9 cellular contexts compared by ENCODE assay signal in the genomic region with DNA sequence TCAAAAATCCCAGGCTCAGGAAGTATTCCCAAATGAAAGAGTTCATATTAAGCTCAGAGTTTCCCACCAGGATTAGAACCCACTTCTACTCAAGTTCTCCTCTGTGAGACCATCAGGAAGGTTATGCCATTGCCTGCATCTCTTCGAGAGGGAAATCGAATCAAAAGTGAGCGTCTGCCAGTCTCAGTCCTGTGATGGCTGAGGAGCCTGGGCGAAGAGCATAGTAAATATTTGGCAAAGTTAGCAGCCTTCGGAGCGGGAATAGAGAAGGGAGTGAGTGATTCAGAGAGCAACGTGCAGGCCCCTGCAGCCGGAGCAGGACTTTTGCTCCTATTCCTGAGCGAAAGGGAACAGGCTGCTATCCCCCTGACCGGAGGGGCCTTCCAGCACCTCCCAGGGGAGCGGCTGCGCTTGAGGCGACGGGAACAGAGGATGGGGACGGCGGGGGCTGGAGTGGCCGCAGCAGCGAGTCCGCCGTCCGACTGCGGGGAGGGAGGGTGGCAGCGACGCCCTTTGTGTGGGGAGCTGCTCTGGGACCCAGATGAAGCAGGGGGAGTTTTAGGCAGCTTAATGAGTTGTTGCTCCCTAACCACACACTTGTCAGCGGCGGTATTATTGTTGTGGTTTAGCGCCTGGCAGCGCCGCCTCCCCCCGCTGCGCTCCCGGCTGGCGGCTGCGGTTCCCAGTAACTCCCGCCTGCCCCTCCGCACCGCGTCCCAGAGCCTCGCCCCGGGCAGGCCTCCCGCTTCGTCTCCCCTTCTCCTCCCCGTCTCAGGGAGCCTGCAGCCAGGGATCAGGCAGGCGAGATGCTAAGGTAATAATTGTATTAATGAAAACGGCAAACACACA. TPM values are rescaled to one million over a fixed set of nuclear protein-coding genes. Genes with fewer than 3 reads are reported as not detected.
DNase-seq lines count a peak whose midpoint lies in the region; ATAC-seq, FAIRE-seq and TF ChIP-seq lines count a peak whose summit lies in the region.
"Had no signal": no experiment of that assay in that cellular context is flagged by ENCODE, and none has a peak within 500 bp of the region (broad histone marks: within the 10 kb centered on the region; RNA-seq: fewer than 3 reads in every experiment).

No MANE protein-coding gene starts in this region.

- ATAC-seq in Right ventricle myocardium inferior = peak; percentile 57
- ATAC-seq in K562 = no peak; the same call in 1 of the 3 replicates
- ATAC-seq in GM18858 (IDR thresholded peaks at IDR 0.05; ENCODE audit: unreplicated experiment) = no peak

- no peak overlapping the region for H3K27ac ChIP-seq in K562 (ENCODE audit: extremely low read depth, low read depth, low read length)

- no peak for TF ChIP-seq CTCF in K562 (IDR thresholded peaks at IDR 0.05 in 2 of 3, conservative IDR thresholded peaks at IDR 0.05 in 1 of 3; ENCODE audit: insufficient read depth in 2 of 3, low read depth in 1 of 3, low read length in 3 of 3)

- no peak overlapping the region for H3K27ac Mint-ChIP-seq in immature natural killer cell

- peaks cover 10 to 14% of the 10 kb centered on the region in 2 donors for H3K4me1 Mint-ChIP-seq in immature natural killer cell

- no peak overlapping the region for H2AFZ ChIP-seq in K562 (ENCODE audit: low read depth, low read length)

- intact Hi-C loops in Right ventricle myocardium inferior (cut with DNase I) = loop anchor here (5.0 kb wide), 1 partner anchor 41 kb away; no protein-coding TSS in a partner anchor
- intact Hi-C loops in cardiac septum (cut with DNase I) = no loop called here
- intact Hi-C loops in K562 (cut with micrococcal nuclease) = no loop called here

- no peaks in the 10 kb centered on the region for H4K20me1 ChIP-seq in K562 (replicated peaks; ENCODE audit: control insufficient read depth, insufficient read depth, low read length)

- no peaks in the 10 kb centered on the region for H3K9me3 Mint-ChIP-seq in immature natural killer cell

- H3K27me3 Mint-ChIP-seq in immature natural killer cell (ENCODE audit: low read depth in 3 of 3) = peaks cover 15 to 37% (median 25%) of the 10 kb centered on the region in 3 donors

- H3K27me3 ChIP-seq in K562 (ENCODE audit: control insufficient read depth in 2 of 2, insufficient read depth in 2 of 2, low read length in 2 of 2) = peaks cover 58 to 63% of the 10 kb centered on the region in 2 experiments

- peak overlapping the region; percentile 67 to 86 (median 69) for H3K4me3 Mint-ChIP-seq in immature natural killer cell

- no peak overlapping the region for H3K4me3 ChIP-seq in K562

- no peaks in the 10 kb centered on the region for H3K36me3 ChIP-seq in K562 (ENCODE audit: control insufficient read depth, insufficient read depth, low read length)

- peaks cover 0 to 4% (median 0%) of the 10 kb centered on the region in 3 donors for H3K36me3 Mint-ChIP-seq in immature natural killer cell

- no peak overlapping the region for H3K4me2 ChIP-seq in K562 (ENCODE audit: insufficient read depth, low read length)

- no peaks in the 10 kb centered on the region for H3K79me2 ChIP-seq in K562 (ENCODE audit: control insufficient read depth, insufficient read depth, low read length)

- in situ Hi-C loops in K562 (cut with MboI) = no loop called here

- POLR2A ChIA-PET in K562 (lab: Yijun Ruan, JAX) = no interaction called here

- peaks cover 0 to 7% of the 10 kb centered on the region in 2 experiments; a peak in 1 of 5 replicates for H3K4me1 ChIP-seq in K562 (replicated peaks in 1 of 2; ENCODE audit: control insufficient read depth in 2 of 2, insufficient read depth in 2 of 2, low read length in 2 of 2)

- no TSS peak for BruUV-seq in K562 (replicated peaks; lab: Mats Ljungman, UMichigan)

- no peak for TF ChIP-seq RAD21 in K562 (CRISPR knock-in tag; conservative IDR thresholded peaks at IDR 0.05 in 1 of 2, IDR thresholded peaks at IDR 0.05 in 1 of 2)

- 8% methylated on average over 35 of the region's 45 CpGs for WGBS in K562 (ENCODE audit: insufficient coverage, low coverage, missing lambda C conversion rate)

- no peaks in the 10 kb centered on the region for H3K9me1 ChIP-seq in K562 (ENCODE audit: control insufficient read depth, insufficient read depth, low read length)

- FAIRE-seq in K562 (lab: Jason Lieb, UNC) = no peak
- FAIRE-seq: colon had no signal

- CTCF ChIA-PET in K562 (lab: Yijun Ruan, JAX; ENCODE audit: low intra/inter-chr PET ratio) = no interaction called here

- DNase-seq in Right ventricle myocardium inferior (ENCODE audit: missing footprints) = no peak
- no peak for DNase-seq in cardiac septum (ENCODE audit: low spot score)
- peak; percentile 63 for DNase-seq in NCI-H1105 treated with DMSO at 0.1 percent for 48 hours (lab: John Stamatoyannopoulos, UW)
- no peak for DNase-seq in K562 (ENCODE audit: extremely low read depth in 1 of 4, low spot score in 3 of 4)
- DNase-seq in immature natural killer cell = peak; percentile 18 to 31 (median 30)
- peak; percentile 2 for DNase-seq in stimulated activated CD8-positive, alpha-beta memory T cell treated with anti-CD3 and anti-CD28 coated beads, Interleukin-4, amount 100 ng/mL, for 24 hours (ENCODE audit: low read depth)
- no peak for DNase-seq in NOMO-1 treated with DMSO at 0.1 percent for 48 hours (lab: John Stamatoyannopoulos, UW; ENCODE audit: unreplicated experiment)

- no peaks in the 10 kb centered on the region for H3K9me3 ChIP-seq in K562 (replicated peaks; ENCODE audit: control insufficient read depth, insufficient read depth, low read depth, low read length)

- no peak for TF ChIP-seq EP300 in K562 (IDR thresholded peaks at IDR 0.05; ENCODE audit: low read length)

- TF ChIP-seq POLR2A in K562 (conservative IDR thresholded peaks at IDR 0.05) = no peak

- H3K9ac ChIP-seq in K562 (ENCODE audit: insufficient read depth in 1 of 2, low read depth in 2 of 2, low read length in 2 of 2) = peak overlapping the region in 1 of 2 experiments; percentile 17; a peak in 1 of 4 replicates

RNA-seq across cellular contexts. Expression of gene NRGN, which starts 21.7 kb away (rescaled TPM):
- total RNA-seq in Right ventricle myocardium inferior (6.4 TPM), cardiac septum (6.4 TPM), K562 (2014; rRNA removed) (2.0 and 3.8 TPM in 2 replicates), K562 (2014; rRNA removed; fragmentation: Illumina TruSeq; extraction: Trizol) (0.29 and 0.61 TPM in 2 replicates), K562 (2015; rRNA removed; fragmentation: Illumina TruSeq; extraction: Trizol) (0.72 and 1.3 TPM in 2 replicates), K562 (2021) (6.8 and 7.8 TPM in 2 replicates)
- 2.1 and 5.7 TPM in 2 replicates for total RNA-seq in K562 (2011; cell fraction: chromatin; rRNA removed; ENCODE audit: low replicate concordance)
- total RNA-seq in K562 (2011; cell fraction: nucleolus; rRNA removed) = 3.7 and 5.8 TPM in 2 replicates
- 3.0 and 5.3 TPM in 2 replicates for total RNA-seq in K562 (2011; cell fraction: nucleoplasm; rRNA removed)
- polyA plus RNA-seq in K562 (2011; rRNA removed) (3.4 and 4.1 TPM in 2 replicates), K562 (2014; fragmentation: Illumina TruSeq; extraction: Trizol) (3.5 and 4.5 TPM in 2 replicates), K562 (2014; fragmentation: Nextera tagmentation; extraction: Ambion mirVana) (not detected), K562 (2014; rRNA removed) (3.2 and 5.7 TPM in 2 replicates), immature natural killer cell (10 to 100 TPM in 1 of 3 donors, 1 to 10 TPM in 1, under 1 TPM in 1; 0.82 to 11.6 (median 3.0) TPM)
- polyA plus RNA-seq in K562 (2011; cell fraction: cytosol; rRNA removed) = 7.0 and 13.8 TPM in 2 replicates
- 13.0 and 27.2 TPM in 2 replicates for polyA plus RNA-seq in K562 (2011; cell fraction: nucleus; rRNA removed)
- polyA plus RNA-seq in K562 (2012) = 7.8 and 11.8 TPM in 2 replicates
- polyA minus RNA-seq in K562 (2011; rRNA and poly(A)+ RNA removed) = 0.33 and 1.2 TPM in 2 replicates
- polyA minus RNA-seq in K562 (2011; cell fraction: cytosol; rRNA and poly(A)+ RNA removed) = 1.4 and 3.2 TPM in 2 replicates
- polyA minus RNA-seq in K562 (2011; cell fraction: nucleus; rRNA and poly(A)+ RNA removed) = 2.0 and 5.9 TPM in 2 replicates

RNA-seq across cellular contexts. Expression of gene VSIG2, which starts 34.0 kb away (rescaled TPM):
- total RNA-seq in Right ventricle myocardium inferior (0.70 TPM), cardiac septum (1.2 TPM), K562 (2014; rRNA removed) (not detected in 2 replicates), K562 (2014; rRNA removed; fragmentation: Illumina TruSeq; extraction: Trizol) (not detected in 2 replicates), K562 (2015; rRNA removed; fragmentation: Illumina TruSeq; extraction: Trizol) (not detected in 2 replicates), K562 (2021) (not detected in 2 replicates)
- total RNA-seq in K562 (2011; cell fraction: chromatin; rRNA removed; ENCODE audit: low replicate concordance) = not detected in 2 replicates
- not detected in 2 replicates for total RNA-seq in K562 (2011; cell fraction: nucleolus; rRNA removed)
- total RNA-seq in K562 (2011; cell fraction: nucleoplasm; rRNA removed) = not detected in 2 replicates
- polyA plus RNA-seq in K562 (2011; rRNA removed) (not detected in 2 replicates), K562 (2014; fragmentation: Illumina TruSeq; extraction: Trizol) (not detected in 2 replicates), K562 (2014; fragmentation: Nextera tagmentation; extraction: Ambion mirVana) (not detected), K562 (2014; rRNA removed) (not detected in 2 replicates), immature natural killer cell (not detected)
- polyA plus RNA-seq in K562 (2011; cell fraction: cytosol; rRNA removed) = 0.06 TPM in 1 of 2 replicates, not detected in the other
- not detected in 2 replicates for polyA plus RNA-seq in K562 (2011; cell fraction: nucleus; rRNA removed)
- 0.11 and 0.17 TPM in 2 replicates for polyA plus RNA-seq in K562 (2012)
- polyA minus RNA-seq in K562 (2011; rRNA and poly(A)+ RNA removed) = not detected in 2 replicates
- polyA minus RNA-seq in K562 (2011; cell fraction: cytosol; rRNA and poly(A)+ RNA removed) = not detected in 2 replicates
- polyA minus RNA-seq in K562 (2011; cell fraction: nucleus; rRNA and poly(A)+ RNA removed) = not detected in 2 replicates

RNA-seq across cellular contexts. Expression of gene ESAM, which starts 44.1 kb away (rescaled TPM):
- total RNA-seq in Right ventricle myocardium inferior = 43.1 TPM
- 50.2 TPM for total RNA-seq in cardiac septum
- 0.74 and 2.0 TPM in 2 replicates for total RNA-seq in K562 (2011; cell fraction: chromatin; rRNA removed; ENCODE audit: low replicate concordance)
- 1.6 and 1.8 TPM in 2 replicates for total RNA-seq in K562 (2011; cell fraction: nucleolus; rRNA removed)
- total RNA-seq in K562 (2011; cell fraction: nucleoplasm; rRNA removed) = 1.2 and 2.9 TPM in 2 replicates
- 0.14 and 0.29 TPM in 2 replicates for total RNA-seq in K562 (2014; rRNA removed)
- total RNA-seq in K562 (2014; rRNA removed; fragmentation: Illumina TruSeq; extraction: Trizol) = 0.18 and 0.22 TPM in 2 replicates
- total RNA-seq in K562 (2015; rRNA removed; fragmentation: Illumina TruSeq; extraction: Trizol) = 0.15 and 0.22 TPM in 2 replicates
- 0.36 and 0.91 TPM in 2 replicates for total RNA-seq in K562 (2021)
- 0.47 and 1.1 TPM in 2 replicates for polyA plus RNA-seq in K562 (2011; rRNA removed)
- 0.31 and 1.9 TPM in 2 replicates for polyA plus RNA-seq in K562 (2011; cell fraction: cytosol; rRNA removed)
- 1.1 and 4.0 TPM in 2 replicates for polyA plus RNA-seq in K562 (2011; cell fraction: nucleus; rRNA removed)
- 0.70 and 2.0 TPM in 2 replicates for polyA plus RNA-seq in K562 (2012)
- 0.65 and 0.90 TPM in 2 replicates for polyA plus RNA-seq in K562 (2014; fragmentation: Illumina TruSeq; extraction: Trizol)
- under 1 TPM; 0.06 to 0.08 TPM for polyA plus RNA-seq in K562 (2014; fragmentation: Nextera tagmentation; extraction: Ambion mirVana)
- 0.22 and 1.5 TPM in 2 replicates for polyA plus RNA-seq in K562 (2014; rRNA removed)
- 0.24 and 0.60 TPM in 2 replicates for polyA minus RNA-seq in K562 (2011; rRNA and poly(A)+ RNA removed)
- polyA minus RNA-seq in K562 (2011; cell fraction: cytosol; rRNA and poly(A)+ RNA removed) = 0.57 and 1.3 TPM in 2 replicates
- polyA minus RNA-seq in K562 (2011; cell fraction: nucleus; rRNA and poly(A)+ RNA removed) = 0.44 and 0.54 TPM in 2 replicates
- 1 to 10 TPM in 1 of 3 donors, under 1 TPM in 1, not detected in 1; 0.30 to 4.3 TPM for polyA plus RNA-seq in immature natural killer cell

RNA-seq across cellular contexts. Expression of gene SPA17, which starts 44.3 kb away (rescaled TPM):
- total RNA-seq in Right ventricle myocardium inferior (2.6 TPM), cardiac septum (1.8 TPM), K562 (2014; rRNA removed) (6.8 and 10.6 TPM in 2 replicates), K562 (2014; rRNA removed; fragmentation: Illumina TruSeq; extraction: Trizol) (16.7 and 19.6 TPM in 2 replicates), K562 (2015; rRNA removed; fragmentation: Illumina TruSeq; extraction: Trizol) (15.9 and 16.1 TPM in 2 replicates), K562 (2021) (5.7 and 6.0 TPM in 2 replicates)
- total RNA-seq in K562 (2011; cell fraction: chromatin; rRNA removed; ENCODE audit: low replicate concordance) = 0.74 and 3.1 TPM in 2 replicates
- total RNA-seq in K562 (2011; cell fraction: nucleolus; rRNA removed) = 2.0 and 4.2 TPM in 2 replicates
- 0.59 and 1.7 TPM in 2 replicates for total RNA-seq in K562 (2011; cell fraction: nucleoplasm; rRNA removed)
- polyA plus RNA-seq in K562 (2011; rRNA removed) (9.4 and 19.3 TPM in 2 replicates), K562 (2014; fragmentation: Illumina TruSeq; extraction: Trizol) (19.2 and 19.5 TPM in 2 replicates), K562 (2014; fragmentation: Nextera tagmentation; extraction: Ambion mirVana) (1 to 10 TPM; 9.0 to 9.9 TPM), K562 (2014; rRNA removed) (12.6 and 14.0 TPM in 2 replicates), immature natural killer cell (1 to 10 TPM in 1 of 3 donors, under 1 TPM in 1, not detected in 1; 0.36 to 1.2 TPM)
- polyA plus RNA-seq in K562 (2011; cell fraction: cytosol; rRNA removed) = 1.9 and 2.5 TPM in 2 replicates
- polyA plus RNA-seq in K562 (2011; cell fraction: nucleus; rRNA removed) = 1.7 and 3.6 TPM in 2 replicates
- polyA plus RNA-seq in K562 (2012) = 13.7 and 14.0 TPM in 2 replicates
- 3.3 and 6.7 TPM in 2 replicates for polyA minus RNA-seq in K562 (2011; rRNA and poly(A)+ RNA removed)
- polyA minus RNA-seq in K562 (2011; cell fraction: cytosol; rRNA and poly(A)+ RNA removed) = 1.5 and 2.9 TPM in 2 replicates
- 3.2 and 5.4 TPM in 2 replicates for polyA minus RNA-seq in K562 (2011; cell fraction: nucleus; rRNA and poly(A)+ RNA removed)

RNA-seq across cellular contexts. Expression of gene SIAE, which starts 44.5 kb away (rescaled TPM):
- 83.1 TPM for total RNA-seq in Right ventricle myocardium inferior
- total RNA-seq in cardiac septum = 42.5 TPM
- 7.3 and 8.2 TPM in 2 replicates for total RNA-seq in K562 (2011; cell fraction: chromatin; rRNA removed; ENCODE audit: low replicate concordance)
- 6.0 and 6.1 TPM in 2 replicates for total RNA-seq in K562 (2011; cell fraction: nucleolus; rRNA removed)
- total RNA-seq in K562 (2011; cell fraction: nucleoplasm; rRNA removed) = 9.2 and 10.1 TPM in 2 replicates
- 1.7 and 2.4 TPM in 2 replicates for total RNA-seq in K562 (2014; rRNA removed)
- 3.7 and 3.8 TPM in 2 replicates for total RNA-seq in K562 (2014; rRNA removed; fragmentation: Illumina TruSeq; extraction: Trizol)
- total RNA-seq in K562 (2015; rRNA removed; fragmentation: Illumina TruSeq; extraction: Trizol) = 2.6 and 3.4 TPM in 2 replicates
- 5.4 and 7.5 TPM in 2 replicates for total RNA-seq in K562 (2021)
- polyA plus RNA-seq in K562 (2011; rRNA removed) = 7.9 and 9.6 TPM in 2 replicates
- polyA plus RNA-seq in K562 (2011; cell fraction: cytosol; rRNA removed) = 6.0 and 6.8 TPM in 2 replicates
- polyA plus RNA-seq in K562 (2011; cell fraction: nucleus; rRNA removed) = 5.3 and 6.7 TPM in 2 replicates
- 6.6 and 7.8 TPM in 2 replicates for polyA plus RNA-seq in K562 (2012)
- polyA plus RNA-seq in K562 (2014; fragmentation: Illumina TruSeq; extraction: Trizol) = 5.6 and 6.4 TPM in 2 replicates
- polyA plus RNA-seq in K562 (2014; fragmentation: Nextera tagmentation; extraction: Ambion mirVana) = 1 to 10 TPM in 1 of 2 experiments, under 1 TPM in 1; 0.89 to 1.2 TPM
- polyA plus RNA-seq in K562 (2014; rRNA removed) = 4.1 and 6.7 TPM in 2 replicates
- polyA minus RNA-seq in K562 (2011; rRNA and poly(A)+ RNA removed) = 8.1 and 8.2 TPM in 2 replicates
- 2.3 and 3.3 TPM in 2 replicates for polyA minus RNA-seq in K562 (2011; cell fraction: cytosol; rRNA and poly(A)+ RNA removed)
- polyA minus RNA-seq in K562 (2011; cell fraction: nucleus; rRNA and poly(A)+ RNA removed) = 1.2 and 2.6 TPM in 2 replicates
- polyA plus RNA-seq in immature natural killer cell = 1 to 10 TPM; 1.7 to 2.9 (median 2.6) TPM

Comparison
In these comparisons a context has a peak if more than half of its experiments do, and no peak if none do; other contexts are left out.
1. DNase-seq: peak in NCI-H1105 treated with DMSO at 0.1 percent for 48 hours (single experiment), immature natural killer cell (3 of 3) and stimulated activated CD8-positive, alpha-beta memory T cell treated with anti-CD3 and anti-CD28 coated beads, Interleukin-4, amount 100 ng/mL, for 24 hours (single experiment); none in Right ventricle myocardium inferior (single experiment), cardiac septum (single experiment), K562 (0 of 4) and NOMO-1 treated with DMSO at 0.1 percent for 48 hours (single experiment).
2. RNA of gene ESAM, which starts 44.1 kb away (total RNA-seq): 50.2 TPM in cardiac septum (single experiment) and 43.1 TPM in Right ventricle myocardium inferior (single experiment); 0.14 to 2.9 TPM in K562; every median in the first group is over 10 times any median in the second.